ENCODE assay signal across 28 cellular contexts in the genomic region with DNA sequence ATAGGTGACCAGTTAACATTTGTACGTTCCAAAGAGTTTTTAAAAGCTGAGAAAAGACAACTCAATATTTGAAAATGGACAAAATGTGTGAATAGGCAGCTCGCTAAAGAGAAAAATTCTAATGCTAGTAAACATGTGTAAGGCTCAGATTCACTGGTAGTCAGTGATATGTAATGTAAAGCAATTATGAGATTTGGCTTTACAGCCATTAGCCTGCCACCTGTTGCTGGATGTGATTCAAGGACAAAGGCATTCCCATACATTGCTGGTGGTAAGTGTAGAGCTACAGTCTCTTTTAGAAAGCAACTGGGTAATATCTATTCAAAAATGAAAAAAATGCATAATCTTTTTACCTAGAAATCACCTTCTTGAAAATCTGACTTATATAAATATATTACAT.
"Had no signal": no experiment of that assay in that cellular context is flagged by ENCODE, and none has a peak within 500 bp of the region (broad histone marks: within the 10 kb centered on the region; RNA-seq: fewer than 3 reads in every experiment).

No MANE protein-coding gene starts in this region.

- H3K9me3 ChIP-seq: ascending aorta, colonic mucosa, gastroesophageal sphincter, left ventricle myocardium inferior, mucosa of descending colon, tibial nerve had no signal

- H3K4me1 ChIP-seq: ascending aorta, colonic mucosa, gastroesophageal sphincter, left ventricle myocardium inferior, tibial nerve had no signal

- H3K27me3 ChIP-seq: ascending aorta, cardiac muscle cell, colonic mucosa, dorsolateral prefrontal cortex, gastroesophageal sphincter, hepatocyte, tibial nerve had no signal

- H3K4me2 ChIP-seq: hepatocyte had no signal

- H3K4me3 ChIP-seq: ascending aorta, cardiac muscle cell, colonic mucosa, dorsolateral prefrontal cortex, gastroesophageal sphincter, hepatocyte, left ventricle myocardium inferior, lung, mucosa of descending colon, tibial nerve had no signal

- H3K36me3 ChIP-seq: ascending aorta, cardiac muscle cell, colonic mucosa, gastroesophageal sphincter, left ventricle myocardium inferior, tibial nerve had no signal

- H3K27ac ChIP-seq: ascending aorta, cardiac muscle cell, colonic mucosa, dorsolateral prefrontal cortex, gastroesophageal sphincter, hepatocyte, left ventricle myocardium inferior, tibial nerve, VCaP had no signal

- ATAC-seq: activated CD4-positive, CD25-positive, alpha-beta regulatory T cell treated with anti-CD3 and anti-CD28 coated beads, Interleukin-2, amount 50 U/mL, for 24 hours; gastroesophageal sphincter; mucosa of descending colon; right cardiac atrium had no signal

- H2AFZ ChIP-seq: hepatocyte had no signal

- H3K79me2 ChIP-seq: hepatocyte had no signal

- DNase-seq: activated CD4-positive, alpha-beta memory T cell treated with anti-CD3 and anti-CD28 coated beads for 36 hours; activated CD4-positive, alpha-beta T cell treated with anti-CD3 and anti-CD28 coated beads, Interleukin-2, amount 10 ng/mL, durations not matched to agents 24 days and 14 days; activated CD8-positive, alpha-beta memory T cell treated with anti-CD3 and anti-CD28 coated beads, Interleukin-2, amount 50 U/mL, for 4 hours; activated effector memory CD4-positive, alpha-beta T cell treated with anti-CD3 and anti-CD28 coated beads, Interleukin-2, amount 50 U/mL, for 16 hours; activated naive CD4-positive, alpha-beta T cell treated with anti-CD3 and anti-CD28 coated beads, Interleukin-2, amount 10 ng/mL, durations not matched to agents 7 days and 5 days; activated naive CD8-positive, alpha-beta T cell treated with anti-CD3 and anti-CD28 coated beads, Interleukin-2, amount 10 ng/mL, durations not matched to agents 7 days and 5 days; activated T-cell treated with anti-CD3 and anti-CD28 coated beads, Interleukin-2, amount 50 U/mL, for 1 hour; cerebellar nuclear complex; colonic mucosa; dorsolateral prefrontal cortex; effector memory CD4-positive, alpha-beta T cell; erythroblast; islet precursor cell; left ventricle myocardium inferior; mesendoderm; mucosa of descending colon; posterior cingulate gyrus; right cardiac atrium; stimulated activated CD4-positive, alpha-beta T cell treated with anti-CD3 and anti-CD28 coated beads, Interleukin-2, amount 100 ng/mL, for 48 hours; stimulated activated naive CD4-positive, alpha-beta T cell treated with Interleukin-2 at 50 U/mL for 16 hours had no signal
